ENCODE assay signal across 14 cellular contexts in the genomic region with DNA sequence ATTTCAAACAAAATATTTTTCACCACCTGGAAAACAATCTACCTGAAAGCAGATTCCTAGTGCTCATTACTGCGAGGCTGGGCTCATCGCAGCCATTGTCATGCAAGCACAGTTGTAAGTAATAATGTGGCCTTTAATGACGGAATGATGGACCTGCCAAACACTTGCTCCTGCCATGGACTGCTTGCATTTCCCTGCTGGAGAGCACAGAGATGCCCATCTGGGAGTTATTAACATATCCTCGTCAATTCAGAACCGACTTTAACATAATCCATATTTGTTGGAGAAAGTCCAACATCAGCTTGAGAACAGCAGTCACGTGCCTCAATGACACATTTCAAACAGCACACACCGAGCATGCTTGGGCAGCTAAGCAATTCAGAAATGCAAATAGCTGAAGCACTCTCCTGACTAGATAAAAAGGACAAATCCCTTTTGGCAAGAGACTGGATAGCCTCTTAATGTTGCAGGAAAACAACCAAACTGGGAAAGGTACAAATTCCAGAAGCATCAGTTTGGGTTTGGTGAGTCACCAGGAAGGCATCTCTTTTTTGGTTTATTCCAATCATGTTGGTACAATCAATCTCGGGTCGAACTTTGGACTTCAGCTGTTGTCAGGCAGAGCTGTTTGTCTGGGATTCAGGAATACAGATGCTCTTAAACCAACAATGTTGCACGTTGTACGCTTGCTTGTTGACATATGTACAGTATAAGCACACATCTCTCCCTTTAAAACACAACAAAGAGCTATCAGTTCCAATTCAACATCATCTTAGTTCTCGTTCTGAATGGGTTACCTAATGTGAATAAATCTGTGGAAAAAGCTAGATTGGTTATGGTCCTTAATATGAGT.
DNase-seq lines count a peak whose midpoint lies in the region; ATAC-seq, FAIRE-seq and TF ChIP-seq lines count a peak whose summit lies in the region.
"Had no signal": no experiment of that assay in that cellular context is flagged by ENCODE, and none has a peak within 500 bp of the region (broad histone marks: within the 10 kb centered on the region; RNA-seq: fewer than 3 reads in every experiment).

No MANE protein-coding gene starts in this region.

- H3K9me3 ChIP-seq in HepG2 (ENCODE audit: low read length): no peaks in the 10 kb centered on the region
- H3K9me3 ChIP-seq: adrenal gland had no signal

- H3K79me2 ChIP-seq in HepG2 (ENCODE audit: insufficient read depth, low read length): peaks cover 3% of the 10 kb centered on the region

- no peaks in the 10 kb centered on the region for H3K27me3 ChIP-seq in HepG2 (ENCODE audit: control insufficient read depth in 1 of 2, insufficient read depth in 2 of 2, low read length in 2 of 2)
- H3K27me3 ChIP-seq: adrenal gland had no signal

- peak overlapping the region; percentile 81 for H3K27ac ChIP-seq in HepG2 (ENCODE audit: extremely low read length, insufficient read depth, low read length)
- H3K27ac ChIP-seq: adrenal gland had no signal

- POLR2A ChIA-PET in HepG2 (lab: Yijun Ruan, JAX): interaction anchor here (0.6 to 2.1 kb wide), 13 partner anchors 9 to 1658 kb away, joined by 3 to 39 read pairs (median 4); partner anchors contain the start of genes ATF2, LNPK and NFE2L2

- H3K4me3 ChIP-seq in HepG2 (replicated peaks in 1 of 3; ENCODE audit: insufficient read depth in 1 of 3, low read depth in 2 of 3, low read length in 3 of 3): peak overlapping the region; percentile 12 to 40 (median 38); a peak in 4 of 6 replicates
- H3K4me3 ChIP-seq: adrenal gland had no signal

- peak; percentile 95 for ATAC-seq in HepG2
- ATAC-seq in GM21423 (IDR thresholded peaks at IDR 0.05; ENCODE audit: unreplicated experiment): no peak
- no peak for ATAC-seq in GM21717 (IDR thresholded peaks at IDR 0.05; ENCODE audit: unreplicated experiment)

- no TSS peak for BruUV-seq in HepG2 (replicated peaks; lab: Mats Ljungman, UMichigan)

- under 1% methylated on average over 12 of the region's 12 CpGs for WGBS in HepG2 (ENCODE audit: low lambda C conversion rate)

- H3K4me1 ChIP-seq in HepG2 (ENCODE audit: insufficient read depth, low read length): peaks cover 37% of the 10 kb centered on the region
- H3K4me1 ChIP-seq: adrenal gland had no signal

- peak; percentile 100 for FAIRE-seq in HepG2 (lab: Jason Lieb, UNC)
- FAIRE-seq: HTR-8/SVneo had no signal

- H3K9ac ChIP-seq in HepG2 (ENCODE audit: insufficient read depth, low read depth, low read length): peak overlapping the region; percentile 62

- CTCF ChIA-PET in HepG2 (lab: Yijun Ruan, JAX; ENCODE audit: low intra/inter-chr PET ratio, low total read pairs): no interaction called here

- TF ChIP-seq POLR2A in HepG2 (IDR thresholded peaks at IDR 0.05; ENCODE audit: insufficient read depth in 1 of 2, low read depth in 2 of 2, low read length in 2 of 2): no peak

- intact Hi-C loops in HepG2 (cut with micrococcal nuclease; ENCODE audit: unreplicated experiment): loop anchor here (1.0 to 10.0 kb wide), 3 partner anchors 12 to 399 kb away; partner anchors contain the start of gene LNPK

- TF ChIP-seq RAD21 in HepG2 (CRISPR knock-in tag; IDR thresholded peaks at IDR 0.05): no peak

- TF ChIP-seq CTCF in HepG2 (CRISPR knock-in tag; IDR thresholded peaks at IDR 0.05): no peak

- H2AFZ ChIP-seq in HepG2 (ENCODE audit: low read length): no peak overlapping the region

- TF ChIP-seq EP300 in HepG2 (IDR thresholded peaks at IDR 0.05; ENCODE audit: low read depth in 2 of 2, low read length in 2 of 2) (peak; percentile 92 to 97), HepG2 (CRISPR knock-in tag; IDR thresholded peaks at IDR 0.05; ENCODE audit: borderline replicate concordance) (peak; percentile 87)

- H3K4me2 ChIP-seq in HepG2 (ENCODE audit: low read depth, low read length): peak overlapping the region; percentile 75

- no peaks in the 10 kb centered on the region for H4K20me1 ChIP-seq in HepG2 (ENCODE audit: insufficient read depth, low read length)

- DNase-seq in DMS53 (lab: John Stamatoyannopoulos, UW): peak; percentile 95
- peak; percentile 76 for DNase-seq in NCI-H1105 (lab: John Stamatoyannopoulos, UW)
- peak; percentile 58 for DNase-seq in SW480 (ENCODE audit: low spot score)
- peak; percentile 99 for DNase-seq in HepG2 (ENCODE audit: low spot score)
- no peak for DNase-seq in SIG-M5 treated with dmso at 0.1 percent for 504 hours (lab: John Stamatoyannopoulos, UW; ENCODE audit: unreplicated experiment)
- no peak for DNase-seq in NCI-H2227 treated with DMSO at 0.1 percent for 48 hours (lab: John Stamatoyannopoulos, UW)
- DNase-seq: adrenal gland; dermis blood vessel endothelial cell; head of caudate nucleus; NCI-H1694 treated with DMSO at 0.1 percent for 48 hours; stimulated activated naive CD4-positive, alpha-beta T cell treated with Interleukin-2 at 50 U/mL for 16 hours had no signal

- in situ Hi-C loops in HepG2 (cut with HindIII; ENCODE audit: extremely low pct_ligation_motif_present, low pct_unique_long_range_greater_than_20kb): no loop called here

- no peaks in the 10 kb centered on the region for H3K36me3 ChIP-seq in HepG2 (replicated peaks in 1 of 2; ENCODE audit: control insufficient read depth in 1 of 2, insufficient read depth in 2 of 2, low read length in 2 of 2)
- H3K36me3 ChIP-seq: adrenal gland had no signal

TF ChIP-seq in HepG2, 621 proteins besides CTCF, POLR2A, EP300 and RAD21 (continues in another document):
- TF ChIP-seq, protein P1, sequence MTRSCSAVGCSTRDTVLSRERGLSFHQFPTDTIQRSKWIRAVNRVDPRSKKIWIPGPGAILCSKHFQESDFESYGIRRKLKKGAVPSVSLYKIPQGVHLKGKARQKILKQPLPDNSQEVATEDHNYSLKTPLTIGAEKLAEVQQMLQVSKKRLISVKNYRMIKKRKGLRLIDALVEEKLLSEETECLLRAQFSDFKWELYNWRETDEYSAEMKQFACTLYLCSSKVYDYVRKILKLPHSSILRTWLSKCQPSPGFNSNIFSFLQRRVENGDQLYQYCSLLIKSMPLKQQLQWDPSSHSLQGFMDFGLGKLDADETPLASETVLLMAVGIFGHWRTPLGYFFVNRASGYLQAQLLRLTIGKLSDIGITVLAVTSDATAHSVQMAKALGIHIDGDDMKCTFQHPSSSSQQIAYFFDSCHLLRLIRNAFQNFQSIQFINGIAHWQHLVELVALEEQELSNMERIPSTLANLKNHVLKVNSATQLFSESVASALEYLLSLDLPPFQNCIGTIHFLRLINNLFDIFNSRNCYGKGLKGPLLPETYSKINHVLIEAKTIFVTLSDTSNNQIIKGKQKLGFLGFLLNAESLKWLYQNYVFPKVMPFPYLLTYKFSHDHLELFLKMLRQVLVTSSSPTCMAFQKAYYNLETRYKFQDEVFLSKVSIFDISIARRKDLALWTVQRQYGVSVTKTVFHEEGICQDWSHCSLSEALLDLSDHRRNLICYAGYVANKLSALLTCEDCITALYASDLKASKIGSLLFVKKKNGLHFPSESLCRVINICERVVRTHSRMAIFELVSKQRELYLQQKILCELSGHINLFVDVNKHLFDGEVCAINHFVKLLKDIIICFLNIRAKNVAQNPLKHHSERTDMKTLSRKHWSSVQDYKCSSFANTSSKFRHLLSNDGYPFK (CRISPR knock-in tag; IDR thresholded peaks at IDR 0.05; ENCODE audit: borderline replicate concordance): no peak
- TF ChIP-seq HNRNPH1 (optimal IDR thresholded peaks at IDR 0.05; ENCODE audit: low read depth, low read length) (no peak), DMAP1 (CRISPR knock-in tag; IDR thresholded peaks at IDR 0.05) (peak; percentile 32; the same call in 1 of the 2 replicates), TRIM24 (CRISPR knock-in tag; IDR thresholded peaks at IDR 0.05) (peak; percentile 76; the same call in 1 of the 2 replicates), RBAK (CRISPR knock-in tag; IDR thresholded peaks at IDR 0.05) (no peak), ZFP90 (CRISPR knock-in tag; IDR thresholded peaks at IDR 0.05; ENCODE audit: borderline replicate concordance) (peak; percentile 20; the same call in 1 of the 2 replicates), ISX (CRISPR knock-in tag; conservative IDR thresholded peaks at IDR 0.05) (no peak), ZNF703 (CRISPR knock-in tag; IDR thresholded peaks at IDR 0.05; ENCODE audit: borderline replicate concordance) (no peak), ZNF704 (CRISPR knock-in tag; IDR thresholded peaks at IDR 0.05; ENCODE audit: borderline replicate concordance) (no peak; the same call in 1 of the 2 replicates), ELF4 (CRISPR knock-in tag; IDR thresholded peaks at IDR 0.05; ENCODE audit: borderline replicate concordance) (0 out of 2 replicates have a peak, but pooled peaks have one; percentile 61)
- TF ChIP-seq, protein P2, sequence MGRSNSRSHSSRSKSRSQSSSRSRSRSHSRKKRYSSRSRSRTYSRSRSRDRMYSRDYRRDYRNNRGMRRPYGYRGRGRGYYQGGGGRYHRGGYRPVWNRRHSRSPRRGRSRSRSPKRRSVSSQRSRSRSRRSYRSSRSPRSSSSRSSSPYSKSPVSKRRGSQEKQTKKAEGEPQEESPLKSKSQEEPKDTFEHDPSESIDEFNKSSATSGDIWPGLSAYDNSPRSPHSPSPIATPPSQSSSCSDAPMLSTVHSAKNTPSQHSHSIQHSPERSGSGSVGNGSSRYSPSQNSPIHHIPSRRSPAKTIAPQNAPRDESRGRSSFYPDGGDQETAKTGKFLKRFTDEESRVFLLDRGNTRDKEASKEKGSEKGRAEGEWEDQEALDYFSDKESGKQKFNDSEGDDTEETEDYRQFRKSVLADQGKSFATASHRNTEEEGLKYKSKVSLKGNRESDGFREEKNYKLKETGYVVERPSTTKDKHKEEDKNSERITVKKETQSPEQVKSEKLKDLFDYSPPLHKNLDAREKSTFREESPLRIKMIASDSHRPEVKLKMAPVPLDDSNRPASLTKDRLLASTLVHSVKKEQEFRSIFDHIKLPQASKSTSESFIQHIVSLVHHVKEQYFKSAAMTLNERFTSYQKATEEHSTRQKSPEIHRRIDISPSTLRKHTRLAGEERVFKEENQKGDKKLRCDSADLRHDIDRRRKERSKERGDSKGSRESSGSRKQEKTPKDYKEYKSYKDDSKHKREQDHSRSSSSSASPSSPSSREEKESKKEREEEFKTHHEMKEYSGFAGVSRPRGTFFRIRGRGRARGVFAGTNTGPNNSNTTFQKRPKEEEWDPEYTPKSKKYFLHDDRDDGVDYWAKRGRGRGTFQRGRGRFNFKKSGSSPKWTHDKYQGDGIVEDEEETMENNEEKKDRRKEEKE (IDR thresholded peaks at IDR 0.05): no peak

Comparison
In these comparisons a context has a peak if more than half of its experiments do, and no peak if none do; other contexts are left out.
1. DNase-seq: peak in DMS53 (single experiment), NCI-H1105 (single experiment), SW480 (single experiment) and HepG2 (single experiment); none in SIG-M5 treated with dmso at 0.1 percent for 504 hours (single experiment) and NCI-H2227 treated with DMSO at 0.1 percent for 48 hours (single experiment).